11 cellular contexts compared by ENCODE assay signal in genomic region chr13:113981201-113981605, GRCh38. TPM values are rescaled to one million over a fixed set of nuclear protein-coding genes. Genes with fewer than 3 reads are reported as not detected.
DNase-seq lines count a peak whose midpoint lies in the region; ATAC-seq, FAIRE-seq and TF ChIP-seq lines count a peak whose summit lies in the region.
"Had no signal": no experiment of that assay in that cellular context is flagged by ENCODE, and none has a peak within 500 bp of the region (broad histone marks: within the 10 kb centered on the region; RNA-seq: fewer than 3 reads in every experiment).

No MANE protein-coding gene starts in this region.

- DNase-seq in NCI-H128 (lab: John Stamatoyannopoulos, UW; ENCODE audit: unreplicated experiment) (peak; percentile 83), T1000 (lab: John Stamatoyannopoulos, UW) (peak; percentile 21), mucosa of descending colon (peak; percentile 89 to 96 (median 91)), occipital lobe (lab: John Stamatoyannopoulos, UW) (no peak), frontal cortex (ENCODE audit: low spot score in 2 of 2) (no peak)
- DNase-seq: activated effector memory CD4-positive, alpha-beta T cell treated with Interleukin-2 at 50 U/mL for 16 hours; SK-N-SH had no signal

- peaks cover 3% of the 10 kb centered on the region for H3K4me1 ChIP-seq in mucosa of descending colon (ENCODE audit: low read depth)

- H3K36me3 ChIP-seq in mucosa of descending colon (ENCODE audit: low read depth): no peaks in the 10 kb centered on the region

- peak overlapping the region; percentile 28 for H3K27ac ChIP-seq in C4-2B
- H3K27ac ChIP-seq: BLaER1 treated with 17β-estradiol and CSF1 and Interleukin-3, amounts not matched to agents 10 nM and 100 nM had no signal

- ATAC-seq in mucosa of descending colon: peak; percentile 95
- ATAC-seq in HG03432 (IDR thresholded peaks at IDR 0.05; ENCODE audit: unreplicated experiment): no peak
- no peak for ATAC-seq in HG03175 (IDR thresholded peaks at IDR 0.05; ENCODE audit: unreplicated experiment)

- H3K4me3 ChIP-seq in mucosa of descending colon: no peak overlapping the region
- H3K4me3 ChIP-seq: BLaER1 treated with 17β-estradiol and CSF1 and Interleukin-3, amounts not matched to agents 10 nM and 100 nM had no signal

- TF ChIP-seq CTCF in C4-2B (conservative IDR thresholded peaks at IDR 0.05): no peak
- TF ChIP-seq CTCF in mucosa of descending colon (IDR thresholded peaks at IDR 0.05): no peak

- no peaks in the 10 kb centered on the region for H3K9me3 ChIP-seq in mucosa of descending colon
- H3K9me3 ChIP-seq: BLaER1 treated with 17β-estradiol and CSF1 and Interleukin-3, amounts not matched to agents 10 nM and 100 nM; SK-N-SH had no signal

- intact Hi-C loops in mucosa of descending colon (cut with DNase I, micrococcal nuclease): no loop called here

- no peak for FAIRE-seq in frontal cortex (lab: Jason Lieb, UNC)

RNA-seq across cellular contexts. Expression of gene C13orf46, which starts 7.3 kb away (rescaled TPM):
- total RNA-seq in mucosa of descending colon (1 to 10 TPM; 1.3 to 1.8 (median 1.6) TPM), occipital lobe (0.16 TPM), frontal cortex (under 0.01 TPM)

Comparison
In these comparisons a context has a peak if more than half of its experiments do, and no peak if none do; other contexts are left out.
1. DNase-seq: peak in NCI-H128 (single experiment), T1000 (single experiment) and mucosa of descending colon (3 of 3); none in occipital lobe (single experiment) and frontal cortex (0 of 2).